In genomic region chr3:156509209-156510174, GRCh38 we compare ENCODE assay signal across 7 cellular contexts. TPM values are rescaled to one million over a fixed set of nuclear protein-coding genes. Genes with fewer than 3 reads are reported as not detected.
DNase-seq lines count a peak whose midpoint lies in the region; ATAC-seq, FAIRE-seq and TF ChIP-seq lines count a peak whose summit lies in the region.

No MANE protein-coding gene starts in this region.

- H3K27me3 Mint-ChIP-seq in mesothelial cell of epicardium (ENCODE audit: low read depth): peaks cover 5% of the 10 kb centered on the region

- no peaks in the 10 kb centered on the region for H3K36me3 ChIP-seq in GM06990 (ENCODE audit: control insufficient read depth, insufficient read depth, low read length)

- H3K27ac Mint-ChIP-seq in mesothelial cell of epicardium: no peak overlapping the region

- peak; percentile 56 for ATAC-seq in GM21825 (IDR thresholded peaks at IDR 0.05; ENCODE audit: unreplicated experiment)

- no peaks in the 10 kb centered on the region for H3K27me3 ChIP-seq in GM06990 (replicated peaks; ENCODE audit: control insufficient read depth, insufficient read depth, low read length)

- no peak overlapping the region for H3K4me3 ChIP-seq in GM06990 (replicated peaks; ENCODE audit: low read depth, low read length)
- no peak overlapping the region for H3K4me3 ChIP-seq in LNCaP clone FGC (ENCODE audit: low read depth, low read length)

- no peaks in the 10 kb centered on the region for H3K36me3 Mint-ChIP-seq in mesothelial cell of epicardium

- peak; percentile 21 for DNase-seq in GM06990 (ENCODE audit: extremely low read depth, insufficient read length)
- DNase-seq in LNCaP clone FGC (ENCODE audit: low read depth): peak; percentile 30
- peak; percentile 70 for DNase-seq in RKO (ENCODE audit: low spot score)
- DNase-seq in mesothelial cell of epicardium (ENCODE audit: low spot score in 2 of 2, unreplicated experiment in 2 of 2): no peak
- no peak for DNase-seq in activated gamma-delta T cell (lab: John Stamatoyannopoulos, UW)

- TF ChIP-seq CTCF in GM06990 (IDR thresholded peaks at IDR 0.05; ENCODE audit: insufficient read depth, low read length, poor library complexity, severe bottlenecking) (peak; percentile 46), LNCaP clone FGC (IDR thresholded peaks at IDR 0.05; ENCODE audit: control insufficient read depth, extremely low read depth, insufficient read depth) (peak; percentile 57), mesothelial cell of epicardium (IDR thresholded peaks at IDR 0.05; ENCODE audit: unreplicated experiment) (peak; percentile 72)

- H3K4me1 Mint-ChIP-seq in mesothelial cell of epicardium: peaks cover 5% of the 10 kb centered on the region

- no peak overlapping the region for H3K4me3 Mint-ChIP-seq in mesothelial cell of epicardium

- FAIRE-seq in endometrium (lab: Jason Lieb, UNC): peak; percentile 90

- peaks cover 11% of the 10 kb centered on the region for H3K9me3 Mint-ChIP-seq in mesothelial cell of epicardium

RNA-seq across cellular contexts. Expression of gene SSR3, which starts 45.4 kb away (rescaled TPM):
- total RNA-seq in mesothelial cell of epicardium: 120 to 127 TPM (median 127 TPM) in 3 replicates

Comparison
In these comparisons a context has a peak if more than half of its experiments do, and no peak if none do; other contexts are left out.
1. DNase-seq: peak in GM06990 (single experiment), LNCaP clone FGC (single experiment) and RKO (single experiment); none in mesothelial cell of epicardium (0 of 2) and activated gamma-delta T cell (single experiment).
2. Peak in every context shown above with its lines, with median percentiles within 50 percentile points of each other: CTCF ChIP-seq.